In genomic region chr15:35308802-35309201, GRCh38 we compare ENCODE assay signal across 1 cellular context.
A peak's percentile ranks its signal among the peaks of the same experiment; 100 is the strongest.
TF ChIP-seq lines count a peak whose summit lies in the region.

No MANE protein-coding gene starts in this region.

TF ChIP-seq in HEK293, 187 proteins besides CTCF, POLR2A, EP300 and RAD21 (continued from another document):
- TF ChIP-seq ZNF19 (tag by site-specific recombination; IDR thresholded peaks at IDR 0.05; ENCODE audit: low read depth), result 0 out of 2 replicates have a peak, but pooled peaks have one; percentile 23
- TF ChIP-seq SCRT1 (tag by site-specific recombination; IDR thresholded peaks at IDR 0.05; ENCODE audit: borderline replicate concordance), result no peak
- 0 out of 2 replicates have a peak, but pooled peaks have one; percentile 13 for TF ChIP-seq ZNF580 (tag by site-specific recombination; IDR thresholded peaks at IDR 0.05)
- 0 out of 2 replicates have a peak, but pooled peaks have one; percentile 47 for TF ChIP-seq ZNF391 (tag by site-specific recombination; IDR thresholded peaks at IDR 0.05; ENCODE audit: borderline replicate concordance, low read depth)
- TF ChIP-seq ZNF335 (tag by site-specific recombination; conservative IDR thresholded peaks at IDR 0.05), result 0 out of 2 replicates have a peak, but pooled peaks have one; percentile 26
- TF ChIP-seq KLF17 (tag by site-specific recombination; IDR thresholded peaks at IDR 0.05), result no peak
- 0 out of 2 replicates have a peak, but pooled peaks have one; percentile 30 for TF ChIP-seq BCL11A (tag by site-specific recombination; IDR thresholded peaks at IDR 0.05; ENCODE audit: low read depth)
- TF ChIP-seq TRIM28 (IDR thresholded peaks at IDR 0.05; ENCODE audit: borderline replicate concordance, low read length), result peak; percentile 27; the same call in 1 of the 2 replicates
- TF ChIP-seq ZSCAN30 (tag by site-specific recombination; IDR thresholded peaks at IDR 0.05), result peak; percentile 72; the same call in 1 of the 2 replicates
- TF ChIP-seq EGR2 (tag by site-specific recombination; IDR thresholded peaks at IDR 0.05; ENCODE audit: low read depth), result no peak
- no peak for TF ChIP-seq ZNF223 (tag by site-specific recombination; IDR thresholded peaks at IDR 0.05)
- peak; percentile 71 for TF ChIP-seq FEZF1 (tag by site-specific recombination; IDR thresholded peaks at IDR 0.05)
- TF ChIP-seq ZNF585B (tag by site-specific recombination; IDR thresholded peaks at IDR 0.05), result no peak
- no peak for TF ChIP-seq ZNF621 (tag by site-specific recombination; IDR thresholded peaks at IDR 0.05)
- 0 out of 2 replicates have a peak, but pooled peaks have one; percentile 16 for TF ChIP-seq ZNF366 (tag by site-specific recombination; conservative IDR thresholded peaks at IDR 0.05)
- TF ChIP-seq ZFHX2 (tag by site-specific recombination; conservative IDR thresholded peaks at IDR 0.05), result no peak
- no peak for TF ChIP-seq KLF7 (tag by site-specific recombination; IDR thresholded peaks at IDR 0.05; ENCODE audit: borderline replicate concordance)
- no peak for TF ChIP-seq GLI2 (tag by site-specific recombination; IDR thresholded peaks at IDR 0.05; ENCODE audit: borderline replicate concordance, low read depth)
- TF ChIP-seq SETDB1 (IDR thresholded peaks at IDR 0.05; ENCODE audit: insufficient read length, low read length), result peak; percentile 60
- no peak for TF ChIP-seq ZNF639 (tag by site-specific recombination; IDR thresholded peaks at IDR 0.05)
- TF ChIP-seq ZNF292 (tag by site-specific recombination; IDR thresholded peaks at IDR 0.05; ENCODE audit: borderline replicate concordance, low read depth), result no peak
- no peak for TF ChIP-seq ZNF510 (tag by site-specific recombination; IDR thresholded peaks at IDR 0.05; ENCODE audit: insufficient replicate concordance)
- TF ChIP-seq ZNF121 (tag by site-specific recombination; IDR thresholded peaks at IDR 0.05), result no peak
- peak; percentile 43; the same call in 1 of the 2 replicates for TF ChIP-seq ZEB2 (tag by site-specific recombination; IDR thresholded peaks at IDR 0.05)
- TF ChIP-seq ATF2 (tag by site-specific recombination; IDR thresholded peaks at IDR 0.05; ENCODE audit: low read depth), result no peak
- no peak for TF ChIP-seq ZNF132 (tag by site-specific recombination; IDR thresholded peaks at IDR 0.05; ENCODE audit: borderline replicate concordance)
- TF ChIP-seq ZNF600 (tag by site-specific recombination; IDR thresholded peaks at IDR 0.05), result peak; percentile 37; the same call in 1 of the 2 replicates
